1 cellular context compared by ENCODE assay signal in the genomic region with DNA sequence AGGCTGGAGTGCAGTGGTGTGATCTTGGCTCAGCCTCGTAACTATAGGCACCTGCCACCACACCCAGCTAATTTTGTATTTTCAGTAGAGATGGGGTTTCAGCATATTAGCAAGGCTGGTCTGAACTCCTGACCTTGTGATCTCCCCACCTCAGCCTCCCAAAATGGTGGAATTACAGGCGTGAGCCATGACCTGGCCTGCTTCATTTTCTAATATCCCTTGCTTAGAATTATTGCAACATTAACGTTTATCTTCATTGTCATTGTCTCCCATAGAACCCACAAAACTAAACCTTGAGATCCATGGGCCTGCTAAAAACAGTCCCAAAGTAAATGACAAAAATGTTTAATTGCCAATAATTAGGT.
TF ChIP-seq lines count a peak whose summit lies in the region.

No MANE protein-coding gene starts in this region.

TF ChIP-seq in K562, 482 proteins besides CTCF, POLR2A, EP300 and RAD21 (continued from another document):
- no peak for TF ChIP-seq SMAD3 (CRISPR knock-in tag; conservative IDR thresholded peaks at IDR 0.05)
- no peak for TF ChIP-seq ZNF408 (CRISPR knock-in tag; IDR thresholded peaks at IDR 0.05; ENCODE audit: low read depth)
- TF ChIP-seq, protein P1, sequence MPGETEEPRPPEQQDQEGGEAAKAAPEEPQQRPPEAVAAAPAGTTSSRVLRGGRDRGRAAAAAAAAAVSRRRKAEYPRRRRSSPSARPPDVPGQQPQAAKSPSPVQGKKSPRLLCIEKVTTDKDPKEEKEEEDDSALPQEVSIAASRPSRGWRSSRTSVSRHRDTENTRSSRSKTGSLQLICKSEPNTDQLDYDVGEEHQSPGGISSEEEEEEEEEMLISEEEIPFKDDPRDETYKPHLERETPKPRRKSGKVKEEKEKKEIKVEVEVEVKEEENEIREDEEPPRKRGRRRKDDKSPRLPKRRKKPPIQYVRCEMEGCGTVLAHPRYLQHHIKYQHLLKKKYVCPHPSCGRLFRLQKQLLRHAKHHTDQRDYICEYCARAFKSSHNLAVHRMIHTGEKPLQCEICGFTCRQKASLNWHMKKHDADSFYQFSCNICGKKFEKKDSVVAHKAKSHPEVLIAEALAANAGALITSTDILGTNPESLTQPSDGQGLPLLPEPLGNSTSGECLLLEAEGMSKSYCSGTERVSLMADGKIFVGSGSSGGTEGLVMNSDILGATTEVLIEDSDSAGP (CRISPR knock-in tag; IDR thresholded peaks at IDR 0.05): no peak
- no peak for TF ChIP-seq NFE2 (IDR thresholded peaks at IDR 0.05; ENCODE audit: low read depth)
- TF ChIP-seq, protein P2, sequence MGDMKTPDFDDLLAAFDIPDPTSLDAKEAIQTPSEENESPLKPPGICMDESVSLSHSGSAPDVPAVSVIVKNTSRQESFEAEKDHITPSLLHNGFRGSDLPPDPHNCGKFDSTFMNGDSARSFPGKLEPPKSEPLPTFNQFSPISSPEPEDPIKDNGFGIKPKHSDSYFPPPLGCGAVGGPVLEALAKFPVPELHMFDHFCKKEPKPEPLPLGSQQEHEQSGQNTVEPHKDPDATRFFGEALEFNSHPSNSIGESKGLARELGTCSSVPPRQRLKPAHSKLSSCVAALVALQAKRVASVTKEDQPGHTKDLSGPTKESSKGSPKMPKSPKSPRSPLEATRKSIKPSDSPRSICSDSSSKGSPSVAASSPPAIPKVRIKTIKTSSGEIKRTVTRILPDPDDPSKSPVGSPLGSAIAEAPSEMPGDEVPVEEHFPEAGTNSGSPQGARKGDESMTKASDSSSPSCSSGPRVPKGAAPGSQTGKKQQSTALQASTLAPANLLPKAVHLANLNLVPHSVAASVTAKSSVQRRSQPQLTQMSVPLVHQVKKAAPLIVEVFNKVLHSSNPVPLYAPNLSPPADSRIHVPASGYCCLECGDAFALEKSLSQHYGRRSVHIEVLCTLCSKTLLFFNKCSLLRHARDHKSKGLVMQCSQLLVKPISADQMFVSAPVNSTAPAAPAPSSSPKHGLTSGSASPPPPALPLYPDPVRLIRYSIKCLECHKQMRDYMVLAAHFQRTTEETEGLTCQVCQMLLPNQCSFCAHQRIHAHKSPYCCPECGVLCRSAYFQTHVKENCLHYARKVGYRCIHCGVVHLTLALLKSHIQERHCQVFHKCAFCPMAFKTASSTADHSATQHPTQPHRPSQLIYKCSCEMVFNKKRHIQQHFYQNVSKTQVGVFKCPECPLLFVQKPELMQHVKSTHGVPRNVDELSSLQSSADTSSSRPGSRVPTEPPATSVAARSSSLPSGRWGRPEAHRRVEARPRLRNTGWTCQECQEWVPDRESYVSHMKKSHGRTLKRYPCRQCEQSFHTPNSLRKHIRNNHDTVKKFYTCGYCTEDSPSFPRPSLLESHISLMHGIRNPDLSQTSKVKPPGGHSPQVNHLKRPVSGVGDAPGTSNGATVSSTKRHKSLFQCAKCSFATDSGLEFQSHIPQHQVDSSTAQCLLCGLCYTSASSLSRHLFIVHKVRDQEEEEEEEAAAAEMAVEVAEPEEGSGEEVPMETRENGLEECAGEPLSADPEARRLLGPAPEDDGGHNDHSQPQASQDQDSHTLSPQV (IDR thresholded peaks at IDR 0.05): no peak
- no peak for TF ChIP-seq TAF1 (IDR thresholded peaks at IDR 0.05; ENCODE audit: control insufficient read depth, extremely low read depth, insufficient read depth, low read length, severe bottlenecking)
- no peak for TF ChIP-seq HNRNPLL (IDR thresholded peaks at IDR 0.05; ENCODE audit: low read depth, low read length, poor library complexity, severe bottlenecking)
- no peak for TF ChIP-seq SRSF9 (IDR thresholded peaks at IDR 0.05; ENCODE audit: borderline replicate concordance, low read depth, low read length)
- TF ChIP-seq CREBBP (IDR thresholded peaks at IDR 0.05; ENCODE audit: low read depth, low read length): no peak
- no peak for TF ChIP-seq TRIM25 (IDR thresholded peaks at IDR 0.05; ENCODE audit: borderline replicate concordance)
- peak; percentile 11; the same call in 1 of the 2 replicates for TF ChIP-seq POLR2AphosphoS5 (IDR thresholded peaks at IDR 0.05; ENCODE audit: control insufficient read depth, insufficient read depth, low read depth, low read length)
- TF ChIP-seq THRB (CRISPR knock-in tag; conservative IDR thresholded peaks at IDR 0.05): peak; percentile 73
- TF ChIP-seq, protein P3, sequence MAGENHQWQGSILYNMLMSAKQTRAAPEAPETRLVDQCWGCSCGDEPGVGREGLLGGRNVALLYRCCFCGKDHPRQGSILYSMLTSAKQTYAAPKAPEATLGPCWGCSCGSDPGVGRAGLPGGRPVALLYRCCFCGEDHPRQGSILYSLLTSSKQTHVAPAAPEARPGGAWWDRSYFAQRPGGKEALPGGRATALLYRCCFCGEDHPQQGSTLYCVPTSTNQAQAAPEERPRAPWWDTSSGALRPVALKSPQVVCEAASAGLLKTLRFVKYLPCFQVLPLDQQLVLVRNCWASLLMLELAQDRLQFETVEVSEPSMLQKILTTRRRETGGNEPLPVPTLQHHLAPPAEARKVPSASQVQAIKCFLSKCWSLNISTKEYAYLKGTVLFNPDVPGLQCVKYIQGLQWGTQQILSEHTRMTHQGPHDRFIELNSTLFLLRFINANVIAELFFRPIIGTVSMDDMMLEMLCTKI (IDR thresholded peaks at IDR 0.05; ENCODE audit: partially characterized antibody): no peak
- TF ChIP-seq NR2F6 (CRISPR knock-in tag; IDR thresholded peaks at IDR 0.05): 0 out of 2 replicates have a peak, but pooled peaks have one; percentile 17
- TF ChIP-seq LARP7 (IDR thresholded peaks at IDR 0.05): no peak
- TF ChIP-seq, protein P4, sequence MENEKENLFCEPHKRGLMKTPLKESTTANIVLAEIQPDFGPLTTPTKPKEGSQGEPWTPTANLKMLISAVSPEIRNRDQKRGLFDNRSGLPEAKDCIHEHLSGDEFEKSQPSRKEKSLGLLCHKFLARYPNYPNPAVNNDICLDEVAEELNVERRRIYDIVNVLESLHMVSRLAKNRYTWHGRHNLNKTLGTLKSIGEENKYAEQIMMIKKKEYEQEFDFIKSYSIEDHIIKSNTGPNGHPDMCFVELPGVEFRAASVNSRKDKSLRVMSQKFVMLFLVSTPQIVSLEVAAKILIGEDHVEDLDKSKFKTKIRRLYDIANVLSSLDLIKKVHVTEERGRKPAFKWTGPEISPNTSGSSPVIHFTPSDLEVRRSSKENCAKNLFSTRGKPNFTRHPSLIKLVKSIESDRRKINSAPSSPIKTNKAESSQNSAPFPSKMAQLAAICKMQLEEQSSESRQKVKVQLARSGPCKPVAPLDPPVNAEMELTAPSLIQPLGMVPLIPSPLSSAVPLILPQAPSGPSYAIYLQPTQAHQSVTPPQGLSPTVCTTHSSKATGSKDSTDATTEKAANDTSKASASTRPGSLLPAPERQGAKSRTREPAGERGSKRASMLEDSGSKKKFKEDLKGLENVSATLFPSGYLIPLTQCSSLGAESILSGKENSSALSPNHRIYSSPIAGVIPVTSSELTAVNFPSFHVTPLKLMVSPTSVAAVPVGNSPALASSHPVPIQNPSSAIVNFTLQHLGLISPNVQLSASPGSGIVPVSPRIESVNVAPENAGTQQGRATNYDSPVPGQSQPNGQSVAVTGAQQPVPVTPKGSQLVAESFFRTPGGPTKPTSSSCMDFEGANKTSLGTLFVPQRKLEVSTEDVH (IDR thresholded peaks at IDR 0.05; ENCODE audit: low read depth, partially characterized antibody): no peak
- TF ChIP-seq CREB1 (IDR thresholded peaks at IDR 0.05): 0 out of 2 replicates have a peak, but pooled peaks have one; percentile 5
- TF ChIP-seq CREB1 (CRISPR knock-in tag; IDR thresholded peaks at IDR 0.05): no peak
- TF ChIP-seq, protein P5, sequence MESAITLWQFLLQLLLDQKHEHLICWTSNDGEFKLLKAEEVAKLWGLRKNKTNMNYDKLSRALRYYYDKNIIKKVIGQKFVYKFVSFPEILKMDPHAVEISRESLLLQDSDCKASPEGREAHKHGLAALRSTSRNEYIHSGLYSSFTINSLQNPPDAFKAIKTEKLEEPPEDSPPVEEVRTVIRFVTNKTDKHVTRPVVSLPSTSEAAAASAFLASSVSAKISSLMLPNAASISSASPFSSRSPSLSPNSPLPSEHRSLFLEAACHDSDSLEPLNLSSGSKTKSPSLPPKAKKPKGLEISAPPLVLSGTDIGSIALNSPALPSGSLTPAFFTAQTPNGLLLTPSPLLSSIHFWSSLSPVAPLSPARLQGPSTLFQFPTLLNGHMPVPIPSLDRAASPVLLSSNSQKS (CRISPR knock-in tag; IDR thresholded peaks at IDR 0.05): no peak
- TF ChIP-seq HCFC1 (IDR thresholded peaks at IDR 0.05; ENCODE audit: low read depth, low read length): no peak
- TF ChIP-seq ZNF140 (CRISPR knock-in tag; IDR thresholded peaks at IDR 0.05): no peak
- no peak for TF ChIP-seq KHSRP (IDR thresholded peaks at IDR 0.05)
- TF ChIP-seq ZBTB7A (IDR thresholded peaks at IDR 0.05; ENCODE audit: borderline replicate concordance, control insufficient read depth, low read depth, low read length): no peak
- TF ChIP-seq, protein P6, sequence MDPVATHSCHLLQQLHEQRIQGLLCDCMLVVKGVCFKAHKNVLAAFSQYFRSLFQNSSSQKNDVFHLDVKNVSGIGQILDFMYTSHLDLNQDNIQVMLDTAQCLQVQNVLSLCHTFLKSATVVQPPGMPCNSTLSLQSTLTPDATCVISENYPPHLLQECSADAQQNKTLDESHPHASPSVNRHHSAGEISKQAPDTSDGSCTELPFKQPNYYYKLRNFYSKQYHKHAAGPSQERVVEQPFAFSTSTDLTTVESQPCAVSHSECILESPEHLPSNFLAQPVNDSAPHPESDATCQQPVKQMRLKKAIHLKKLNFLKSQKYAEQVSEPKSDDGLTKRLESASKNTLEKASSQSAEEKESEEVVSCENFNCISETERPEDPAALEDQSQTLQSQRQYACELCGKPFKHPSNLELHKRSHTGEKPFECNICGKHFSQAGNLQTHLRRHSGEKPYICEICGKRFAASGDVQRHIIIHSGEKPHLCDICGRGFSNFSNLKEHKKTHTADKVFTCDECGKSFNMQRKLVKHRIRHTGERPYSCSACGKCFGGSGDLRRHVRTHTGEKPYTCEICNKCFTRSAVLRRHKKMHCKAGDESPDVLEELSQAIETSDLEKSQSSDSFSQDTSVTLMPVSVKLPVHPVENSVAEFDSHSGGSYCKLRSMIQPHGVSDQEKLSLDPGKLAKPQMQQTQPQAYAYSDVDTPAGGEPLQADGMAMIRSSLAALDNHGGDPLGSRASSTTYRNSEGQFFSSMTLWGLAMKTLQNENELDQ (CRISPR knock-in tag; IDR thresholded peaks at IDR 0.05; ENCODE audit: borderline replicate concordance): no peak
- no peak for TF ChIP-seq ETS2 (tag; IDR thresholded peaks at IDR 0.05; ENCODE audit: borderline replicate concordance, poor library complexity, severe bottlenecking)
- TF ChIP-seq, protein P7, sequence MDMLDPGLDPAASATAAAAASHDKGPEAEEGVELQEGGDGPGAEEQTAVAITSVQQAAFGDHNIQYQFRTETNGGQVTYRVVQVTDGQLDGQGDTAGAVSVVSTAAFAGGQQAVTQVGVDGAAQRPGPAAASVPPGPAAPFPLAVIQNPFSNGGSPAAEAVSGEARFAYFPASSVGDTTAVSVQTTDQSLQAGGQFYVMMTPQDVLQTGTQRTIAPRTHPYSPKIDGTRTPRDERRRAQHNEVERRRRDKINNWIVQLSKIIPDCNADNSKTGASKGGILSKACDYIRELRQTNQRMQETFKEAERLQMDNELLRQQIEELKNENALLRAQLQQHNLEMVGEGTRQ (CRISPR knock-in tag; IDR thresholded peaks at IDR 0.05): no peak
- no peak for TF ChIP-seq PCBP1 (IDR thresholded peaks at IDR 0.05; ENCODE audit: low read depth, low read length, poor library complexity, severe bottlenecking)
- TF ChIP-seq, protein P8, sequence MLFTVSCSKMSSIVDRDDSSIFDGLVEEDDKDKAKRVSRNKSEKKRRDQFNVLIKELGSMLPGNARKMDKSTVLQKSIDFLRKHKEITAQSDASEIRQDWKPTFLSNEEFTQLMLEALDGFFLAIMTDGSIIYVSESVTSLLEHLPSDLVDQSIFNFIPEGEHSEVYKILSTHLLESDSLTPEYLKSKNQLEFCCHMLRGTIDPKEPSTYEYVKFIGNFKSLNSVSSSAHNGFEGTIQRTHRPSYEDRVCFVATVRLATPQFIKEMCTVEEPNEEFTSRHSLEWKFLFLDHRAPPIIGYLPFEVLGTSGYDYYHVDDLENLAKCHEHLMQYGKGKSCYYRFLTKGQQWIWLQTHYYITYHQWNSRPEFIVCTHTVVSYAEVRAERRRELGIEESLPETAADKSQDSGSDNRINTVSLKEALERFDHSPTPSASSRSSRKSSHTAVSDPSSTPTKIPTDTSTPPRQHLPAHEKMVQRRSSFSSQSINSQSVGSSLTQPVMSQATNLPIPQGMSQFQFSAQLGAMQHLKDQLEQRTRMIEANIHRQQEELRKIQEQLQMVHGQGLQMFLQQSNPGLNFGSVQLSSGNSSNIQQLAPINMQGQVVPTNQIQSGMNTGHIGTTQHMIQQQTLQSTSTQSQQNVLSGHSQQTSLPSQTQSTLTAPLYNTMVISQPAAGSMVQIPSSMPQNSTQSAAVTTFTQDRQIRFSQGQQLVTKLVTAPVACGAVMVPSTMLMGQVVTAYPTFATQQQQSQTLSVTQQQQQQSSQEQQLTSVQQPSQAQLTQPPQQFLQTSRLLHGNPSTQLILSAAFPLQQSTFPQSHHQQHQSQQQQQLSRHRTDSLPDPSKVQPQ (CRISPR knock-in tag; IDR thresholded peaks at IDR 0.05; ENCODE audit: borderline replicate concordance): no peak
- TF ChIP-seq, protein P9, sequence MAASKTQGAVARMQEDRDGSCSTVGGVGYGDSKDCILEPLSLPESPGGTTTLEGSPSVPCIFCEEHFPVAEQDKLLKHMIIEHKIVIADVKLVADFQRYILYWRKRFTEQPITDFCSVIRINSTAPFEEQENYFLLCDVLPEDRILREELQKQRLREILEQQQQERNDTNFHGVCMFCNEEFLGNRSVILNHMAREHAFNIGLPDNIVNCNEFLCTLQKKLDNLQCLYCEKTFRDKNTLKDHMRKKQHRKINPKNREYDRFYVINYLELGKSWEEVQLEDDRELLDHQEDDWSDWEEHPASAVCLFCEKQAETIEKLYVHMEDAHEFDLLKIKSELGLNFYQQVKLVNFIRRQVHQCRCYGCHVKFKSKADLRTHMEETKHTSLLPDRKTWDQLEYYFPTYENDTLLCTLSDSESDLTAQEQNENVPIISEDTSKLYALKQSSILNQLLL (CRISPR knock-in tag; IDR thresholded peaks at IDR 0.05; ENCODE audit: borderline replicate concordance): no peak
- no peak for TF ChIP-seq SRSF7 (optimal IDR thresholded peaks at IDR 0.05; ENCODE audit: low read depth, low read length)
